ENCODE assay signal across 33 cellular contexts in genomic region chr5:33957789-33958575, GRCh38. TPM values are rescaled to one million over a fixed set of nuclear protein-coding genes. Genes with fewer than 3 reads are reported as not detected.
"Had no signal": no experiment of that assay in that cellular context is flagged by ENCODE, and none has a peak within 500 bp of the region (broad histone marks: within the 10 kb centered on the region; RNA-seq: fewer than 3 reads in every experiment).

No MANE protein-coding gene starts in this region.

- H3K4me3 ChIP-seq: dorsolateral prefrontal cortex, gastrocnemius medialis, lung, pancreas, smooth muscle cell, suprapubic skin, thyroid gland had no signal

- FAIRE-seq: colon, kidney, pancreas had no signal

- ATAC-seq: esophagus mucosa; gastrocnemius medialis; left lobe of liver; natural killer cell treated with Interleukin-12 subunit alpha and Interleukin-12 subunit beta and Interleukin-15 and Interleukin-18, amount 100 ng/mL, for 72 hours; pancreas; sciatic nerve; stimulated activated naive CD8-positive, alpha-beta T cell treated with anti-CD3 and anti-CD28 coated beads, Interleukin-15, amount 100 ng/mL, for 72 hours had no signal

- H3K36me3 Mint-ChIP-seq: memory B cell; natural killer cell treated with Interleukin-12 subunit alpha and Interleukin-12 subunit beta and Interleukin-15 and Interleukin-18, amount 100 ng/mL, for 72 hours; type B pancreatic cell had no signal

- H3K27me3 ChIP-seq: dorsolateral prefrontal cortex, gastrocnemius medialis, pancreas, suprapubic skin, thyroid gland had no signal

- H3K4me1 Mint-ChIP-seq: memory B cell; neural crest cell; stimulated activated naive CD8-positive, alpha-beta T cell treated with anti-CD3 and anti-CD28 coated beads, Interleukin-15, amount 100 ng/mL, for 72 hours had no signal

- H3K4me2 ChIP-seq: smooth muscle cell had no signal

- H3K27ac Mint-ChIP-seq: memory B cell; natural killer cell treated with Interleukin-12 subunit alpha and Interleukin-12 subunit beta and Interleukin-15 and Interleukin-18, amount 100 ng/mL, for 72 hours; stimulated activated naive CD8-positive, alpha-beta T cell treated with anti-CD3 and anti-CD28 coated beads, Interleukin-15, amount 100 ng/mL, for 72 hours; type B pancreatic cell had no signal

- H3K4me3 Mint-ChIP-seq: memory B cell; natural killer cell treated with Interleukin-12 subunit alpha and Interleukin-12 subunit beta and Interleukin-15 and Interleukin-18, amount 100 ng/mL, for 72 hours; neural crest cell; stimulated activated naive CD8-positive, alpha-beta T cell treated with anti-CD3 and anti-CD28 coated beads, Interleukin-15, amount 100 ng/mL, for 72 hours; type B pancreatic cell had no signal

- H3K27me3 Mint-ChIP-seq: stimulated activated naive CD8-positive, alpha-beta T cell treated with anti-CD3 and anti-CD28 coated beads, Interleukin-15, amount 100 ng/mL, for 72 hours; type B pancreatic cell had no signal

- H3K9me3 Mint-ChIP-seq: memory B cell; natural killer cell treated with Interleukin-12 subunit alpha and Interleukin-12 subunit beta and Interleukin-15 and Interleukin-18, amount 100 ng/mL, for 72 hours; stimulated activated naive CD8-positive, alpha-beta T cell treated with anti-CD3 and anti-CD28 coated beads, Interleukin-15, amount 100 ng/mL, for 72 hours; type B pancreatic cell had no signal

- H3K4me1 ChIP-seq: gastrocnemius medialis, pancreas, suprapubic skin, thyroid gland had no signal

- DNase-seq: dorsolateral prefrontal cortex; effector CD4-positive, alpha-beta T cell; foreskin fibroblast; gastrocnemius medialis; head of caudate nucleus; kidney; pancreas; stimulated activated CD4-positive, alpha-beta T cell treated with anti-CD3 and anti-CD28 coated beads, Interleukin-12 subunit alpha, Interleukin-12 subunit beta, amount 100 ng/mL, for 4 hours; stimulated activated CD4-positive, alpha-beta T cell treated with anti-CD3 and anti-CD28 coated beads, Interleukin-1b, Interleukin-23, amount 100 ng/mL, for 48 hours; stimulated activated CD4-positive, alpha-beta T cell treated with anti-CD3 and anti-CD28 coated beads, Interleukin-4, amount 100 ng/mL, for 1 hour; stimulated activated CD8-positive, alpha-beta memory T cell treated with anti-CD3 and anti-CD28 coated beads, Interleukin-4, amount 100 ng/mL, for 48 hours; stimulated activated naive CD4-positive, alpha-beta T cell; stimulated activated naive CD8-positive, alpha-beta T cell treated with anti-CD3 and anti-CD28 coated beads, Interleukin-15, amount 100 ng/mL, for 72 hours; thyroid gland had no signal

- H3K36me3 ChIP-seq: gastrocnemius medialis, neutrophil, pancreas, suprapubic skin, thyroid gland had no signal

- H3K9me3 ChIP-seq: gastrocnemius medialis, neutrophil, pancreas, suprapubic skin, thyroid gland had no signal

- H3K27ac ChIP-seq: dorsolateral prefrontal cortex, epithelial cell of prostate, gastrocnemius medialis, neutrophil, pancreas, suprapubic skin, thyroid gland had no signal

RNA-seq across cellular contexts. Expression of gene RXFP3, which starts 21.8 kb away (rescaled TPM):
- total RNA-seq: esophagus mucosa; gastrocnemius medialis; glomerular endothelial cell; kidney; left lobe of liver; liver; mononuclear cell; natural killer cell treated with Interleukin-12 subunit alpha and Interleukin-12 subunit beta and Interleukin-15 and Interleukin-18, amount 100 ng/mL, for 72 hours; omental fat pad; posterior vena cava; sciatic nerve; smooth muscle cell; suprapubic skin; thyroid gland; urinary bladder had no signal
- polyA plus RNA-seq: liver, lung, urinary bladder had no signal

RNA-seq across cellular contexts. Expression of gene SLC45A2, which starts 26.5 kb away (rescaled TPM):
- total RNA-seq: esophagus mucosa, gastrocnemius medialis, glomerular endothelial cell, posterior vena cava, sciatic nerve, thyroid gland, urinary bladder had no signal
- polyA plus RNA-seq: urinary bladder had no signal
